Comparison of ENCODE assay signal across 12 cellular contexts in the genomic region with DNA sequence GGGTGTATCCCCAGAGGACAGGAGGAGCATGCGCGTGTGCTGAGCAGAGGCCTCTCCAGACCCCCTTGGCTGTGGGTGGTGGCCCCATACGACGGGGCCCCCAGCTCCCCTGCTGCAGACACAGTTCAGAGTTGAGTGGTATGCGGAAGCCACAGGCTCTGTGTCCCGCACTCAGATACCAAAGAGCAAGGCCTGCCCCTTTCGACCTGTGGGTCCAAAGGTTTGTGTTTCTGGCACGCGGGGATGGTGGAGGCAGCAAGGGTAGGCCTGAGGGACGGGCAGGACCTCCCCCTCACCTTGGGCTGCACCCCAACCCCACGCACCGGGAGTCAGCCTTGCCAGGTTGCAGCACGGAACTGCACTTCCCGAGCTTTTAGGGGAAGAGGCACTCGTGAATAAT. TPM values are rescaled to one million over a fixed set of nuclear protein-coding genes. Genes with fewer than 3 reads are reported as not detected.
DNase-seq lines count a peak whose midpoint lies in the region; ATAC-seq and TF ChIP-seq lines count a peak whose summit lies in the region.
"Had no signal": no experiment of that assay in that cellular context is flagged by ENCODE, and none has a peak within 500 bp of the region (broad histone marks: within the 10 kb centered on the region; RNA-seq: fewer than 3 reads in every experiment).

Gene KCNAB2, plus strand, starts transcription at position 328 of the 400 bp plus-strand sequence. CDS start 5,649 bp downstream, outside the sequence.

- no peaks in the 10 kb centered on the region for H3K27me3 ChIP-seq in CD4-positive, alpha-beta memory T cell (ENCODE audit: insufficient read depth, low read length)
- H3K27me3 ChIP-seq in Panc1 (ENCODE audit: control insufficient read depth, insufficient read depth, low read length) (no peaks in the 10 kb centered on the region), esophagus muscularis mucosa (peaks cover 0 to 23% (median 0%) of the 10 kb centered on the region in 4 donors)

- no peak for DNase-seq in CD4-positive, alpha-beta memory T cell
- DNase-seq in Panc1 (ENCODE audit: low read depth, low spot score) (no peak), esophagus muscularis mucosa (ENCODE audit: extremely low spot score) (no peak), nephron progenitor cell (no peak), NCI-H510A (lab: John Stamatoyannopoulos, UW) (no peak), cerebellar nuclear complex (lab: John Stamatoyannopoulos, UW) (no peak), germinal center (ENCODE audit: low spot score) (no peak), KBM-7 (no peak)
- DNase-seq: caudate nucleus; stimulated activated CD8-positive, alpha-beta memory T cell treated with anti-CD3 and anti-CD28 coated beads, Interleukin-4, amount 100 ng/mL, for 48 hours had no signal

- no peaks in the 10 kb centered on the region for H3K27me3 Mint-ChIP-seq in CD4-positive, alpha-beta memory T cell
- peaks cover 43% of the 10 kb centered on the region for H3K27me3 Mint-ChIP-seq in nephron progenitor cell (ENCODE audit: low read depth, poor library complexity)

- no peak within 1 kb of the TSS for H3K27ac ChIP-seq in CD4-positive, alpha-beta memory T cell (ENCODE audit: low read depth, low read length)
- H3K27ac ChIP-seq in Panc1 (ENCODE audit: low read length) (no peak within 1 kb of the TSS), esophagus muscularis mucosa (replicated peaks in 1 of 4) (no peak within 1 kb of the TSS)

- H3K9me3 Mint-ChIP-seq in CD4-positive, alpha-beta memory T cell: no peaks in the 10 kb centered on the region
- H3K9me3 Mint-ChIP-seq in nephron progenitor cell: no peaks in the 10 kb centered on the region
- H3K9me3 Mint-ChIP-seq: nephron; T-helper 2 cell treated with Interferon-gamma antibody and Interleukin-4, amounts not matched to agents 5 μg/mL and 100 μg/mL, for 36 hours had no signal

- H3K4me1 Mint-ChIP-seq in CD4-positive, alpha-beta memory T cell: peaks cover 4 to 17% (median 11%) of the 10 kb centered on the region in 4 donors
- H3K4me1 Mint-ChIP-seq in nephron progenitor cell: peaks cover 31% of the 10 kb centered on the region
- H3K4me1 Mint-ChIP-seq: nephron had no signal

- H3K4me3 Mint-ChIP-seq in CD4-positive, alpha-beta memory T cell: no peak within 1 kb of the TSS
- H3K4me3 Mint-ChIP-seq in nephron progenitor cell: no peak within 1 kb of the TSS
- H3K4me3 Mint-ChIP-seq: nephron; T-helper 2 cell treated with Interferon-gamma antibody and Interleukin-4, amounts not matched to agents 5 μg/mL and 100 μg/mL, for 36 hours had no signal

- no peak for ATAC-seq in Panc1

- H3K4me1 ChIP-seq in CD4-positive, alpha-beta memory T cell (ENCODE audit: insufficient read depth, low read length): no peaks in the 10 kb centered on the region
- H3K4me1 ChIP-seq in Panc1 (ENCODE audit: control insufficient read depth, insufficient read depth, low read length) (no peaks in the 10 kb centered on the region), esophagus muscularis mucosa (no peaks in the 10 kb centered on the region)

- 53% methylated on average over 8 of the region's 15 CpGs for WGBS in esophagus muscularis mucosa

- H3K36me3 ChIP-seq in CD4-positive, alpha-beta memory T cell (ENCODE audit: insufficient read depth, low read length): peaks cover 73% of the 10 kb centered on the region
- H3K36me3 ChIP-seq in Panc1 (ENCODE audit: control insufficient read depth, insufficient read depth, low read length): no peaks in the 10 kb centered on the region
- peaks cover 0 to 17% (median 2%) of the 10 kb centered on the region in 4 donors for H3K36me3 ChIP-seq in esophagus muscularis mucosa

- CTCF ChIA-PET in CD4-positive, alpha-beta memory T cell (lab: Charles Lee; ENCODE audit: partially characterized antibody): no interaction called here
- CTCF ChIA-PET in Panc1 (lab: Charles Lee): interaction anchor here (1.0 kb wide), 1 partner anchor 199 kb away, joined by 4 read pairs; no protein-coding TSS in a partner anchor

- TF ChIP-seq POLR2A in esophagus muscularis mucosa (IDR thresholded peaks at IDR 0.05; ENCODE audit: low read depth): no peak

- intact Hi-C loops in CD4-positive, alpha-beta memory T cell (cut with micrococcal nuclease): no loop called here
- intact Hi-C loops in Panc1 (cut with micrococcal nuclease; ENCODE audit: unreplicated experiment) (no loop called here), esophagus muscularis mucosa (cut with DNase I) (no loop called here)

- peak within 1 kb of the TSS in 5 of 7 donors; percentile 22 to 69 (median 37) for H3K27ac Mint-ChIP-seq in CD4-positive, alpha-beta memory T cell
- peak within 1 kb of the TSS; percentile 61 for H3K27ac Mint-ChIP-seq in nephron progenitor cell
- H3K27ac Mint-ChIP-seq: nephron; T-helper 2 cell treated with Interferon-gamma antibody and Interleukin-4, amounts not matched to agents 5 μg/mL and 100 μg/mL, for 36 hours had no signal

- TF ChIP-seq CTCF in Panc1 (IDR thresholded peaks at IDR 0.05): no peak
- no peak for TF ChIP-seq CTCF in esophagus muscularis mucosa (IDR thresholded peaks at IDR 0.05)
- no peak for TF ChIP-seq CTCF in nephron progenitor cell (IDR thresholded peaks at IDR 0.05)

- H3K9me3 ChIP-seq in CD4-positive, alpha-beta memory T cell (ENCODE audit: control insufficient read depth in 1 of 2, low read length in 2 of 2): no peaks in the 10 kb centered on the region
- H3K9me3 ChIP-seq in Panc1 (ENCODE audit: control insufficient read depth, insufficient read depth, low read depth, low read length) (no peaks in the 10 kb centered on the region), esophagus muscularis mucosa (no peaks in the 10 kb centered on the region)

- POLR2A ChIA-PET in CD4-positive, alpha-beta memory T cell (lab: Charles Lee; ENCODE audit: partially characterized antibody): interaction anchor here (1.7 kb wide), 1 partner anchor 19 kb away, joined by 4 read pairs; no protein-coding TSS in a partner anchor
- POLR2A ChIA-PET in Panc1 (lab: Charles Lee): no interaction called here

- H3K36me3 Mint-ChIP-seq in CD4-positive, alpha-beta memory T cell: peaks cover 22 to 62% of the 10 kb centered on the region in 2 donors
- H3K36me3 Mint-ChIP-seq in nephron progenitor cell (ENCODE audit: low read depth): no peaks in the 10 kb centered on the region

- BruUV-seq in Panc1 (replicated peaks; lab: Mats Ljungman, UMichigan): no TSS peak

- H3K4me3 ChIP-seq in CD4-positive, alpha-beta memory T cell (ENCODE audit: low read length in 2 of 2): no peak within 1 kb of the TSS
- no peak within 1 kb of the TSS for H3K4me3 ChIP-seq in Panc1 (ENCODE audit: low read depth in 2 of 2, low read length in 2 of 2)
- no peak within 1 kb of the TSS for H3K4me3 ChIP-seq in esophagus muscularis mucosa

- in situ Hi-C loops in Panc1 (cut with HindIII; ENCODE audit: low pct_unique_long_range_greater_than_20kb, low sequenced_read_pairs) (no loop called here), KBM-7 (cut with MboI; ENCODE audit: low pct_unique_long_range_greater_than_20kb, low sequenced_read_pairs) (no loop called here)

- no peak for TF ChIP-seq EP300 in esophagus muscularis mucosa (IDR thresholded peaks at IDR 0.05)

RNA-seq across cellular contexts. Expression of gene KCNAB2, which starts in this region (rescaled TPM):
- 100 to 1,000 TPM; 188 to 197 TPM for total RNA-seq in CD4-positive, alpha-beta memory T cell
- 10 to 100 TPM; 20.9 to 53.6 TPM for polyA plus RNA-seq in CD4-positive, alpha-beta memory T cell
- 27.6 TPM for total RNA-seq in Panc1 (2021; ENCODE audit: unreplicated experiment)
- 27.2 TPM for polyA plus RNA-seq in Panc1 (2012; ENCODE audit: insufficient read length)
- total RNA-seq in esophagus muscularis mucosa: 10 to 100 TPM; 10.4 to 19.3 (median 13.2) TPM
